21 cellular contexts compared by ENCODE assay signal in the genomic region with DNA sequence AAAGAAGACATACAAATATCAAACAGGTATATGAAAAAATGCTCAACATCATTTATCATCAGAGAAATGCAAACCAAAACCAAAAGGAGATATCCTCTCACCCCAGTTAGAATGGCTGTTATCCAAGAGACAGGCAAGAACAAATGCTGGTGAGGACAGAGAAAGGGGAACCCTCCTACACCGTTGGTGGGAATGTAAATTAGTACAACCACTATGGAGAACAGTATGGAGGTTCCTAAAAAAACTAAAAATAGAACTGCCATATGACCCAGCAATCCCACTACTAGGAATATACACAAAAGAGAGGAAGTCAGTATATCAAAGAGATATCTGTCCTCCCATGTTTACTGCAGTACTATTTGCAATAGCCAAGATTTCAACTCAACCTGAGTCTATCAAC.
DNase-seq lines count a peak whose midpoint lies in the region; ATAC-seq and TF ChIP-seq lines count a peak whose summit lies in the region.
"Had no signal": no experiment of that assay in that cellular context is flagged by ENCODE, and none has a peak within 500 bp of the region (broad histone marks: within the 10 kb centered on the region; RNA-seq: fewer than 3 reads in every experiment).

No MANE protein-coding gene starts in this region.

- peaks cover 23% of the 10 kb centered on the region for H3K36me3 ChIP-seq in upper lobe of right lung

- no peaks in the 10 kb centered on the region for H3K27me3 ChIP-seq in upper lobe of right lung
- H3K27me3 ChIP-seq: BLaER1 treated with 17β-estradiol and CSF1 and Interleukin-3, amounts not matched to agents 10 nM and 100 nM had no signal

- DNase-seq in CD1c-positive myeloid dendritic cell (ENCODE audit: extremely low spot score) (peak; percentile 53), OCI-M1 (lab: John Stamatoyannopoulos, UW) (peak; percentile 28), upper lobe of right lung (no peak), GDM1 (lab: John Stamatoyannopoulos, UW) (no peak), NCI-H2029 treated with DMSO at 0.1 percent for 48 hours (lab: John Stamatoyannopoulos, UW) (no peak)
- DNase-seq: AML-193; CD4-positive, alpha-beta memory T cell; CD4-positive, CD25-positive, alpha-beta regulatory T cell; CD8-positive, alpha-beta memory T cell; COR-L47; DMS 273 treated with DMSO at 0.1 percent for 48 hours; DMS153; DMS53; DMS79; DND-41; EL; GF-D8 had no signal

- no peak overlapping the region for H3K27ac ChIP-seq in upper lobe of right lung
- H3K27ac ChIP-seq: 22Rv1; A549; BLaER1 treated with 17β-estradiol and CSF1 and Interleukin-3, amounts not matched to agents 10 nM and 100 nM; C4-2B had no signal

- peak; percentile 61 for ATAC-seq in upper lobe of right lung
- ATAC-seq: A549 had no signal

- H3K4me3 ChIP-seq in upper lobe of right lung: no peak overlapping the region
- H3K4me3 ChIP-seq: A549; BLaER1 treated with 17β-estradiol and CSF1 and Interleukin-3, amounts not matched to agents 10 nM and 100 nM had no signal

- no peak for TF ChIP-seq CTCF in upper lobe of right lung (IDR thresholded peaks at IDR 0.05)

- intact Hi-C loops in upper lobe of right lung (cut with DNase I): no loop called here

- no peaks in the 10 kb centered on the region for H3K9me3 ChIP-seq in upper lobe of right lung
- H3K9me3 ChIP-seq: A549 had no signal

- no peaks in the 10 kb centered on the region for H3K4me1 ChIP-seq in upper lobe of right lung
- H3K4me1 ChIP-seq: A549 had no signal

Comparison
In these comparisons a context has a peak if more than half of its experiments do, and no peak if none do; other contexts are left out.
1. DNase-seq: peak in CD1c-positive myeloid dendritic cell (single experiment) and OCI-M1 (single experiment); none in upper lobe of right lung (single experiment), GDM1 (single experiment) and NCI-H2029 treated with DMSO at 0.1 percent for 48 hours (single experiment).